In the genomic region with DNA sequence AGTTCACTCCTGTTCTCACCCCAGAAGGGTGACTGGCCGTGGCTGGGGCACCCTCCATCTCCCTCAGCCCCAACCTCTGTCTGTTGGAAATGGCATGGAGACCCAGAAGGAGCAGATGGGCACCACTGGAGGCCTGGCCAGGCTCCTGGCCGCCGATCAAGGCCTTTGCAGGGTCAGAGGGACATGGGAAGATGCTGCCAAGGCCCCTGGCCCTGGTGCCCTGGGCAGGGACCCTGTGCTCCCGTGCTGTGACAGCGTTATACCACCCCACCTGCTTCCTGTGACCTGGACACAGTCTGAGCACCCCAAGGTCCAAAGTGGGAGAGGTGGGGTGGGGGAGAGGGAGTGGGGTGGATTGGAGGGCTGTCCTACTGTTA, we compare ENCODE assay signal across 20 cellular contexts. TPM values are rescaled to one million over a fixed set of nuclear protein-coding genes. Genes with fewer than 3 reads are reported as not detected.
A peak's percentile ranks its signal among the peaks of the same experiment; 100 is the strongest.
DNase-seq lines count a peak whose midpoint lies in the region; ATAC-seq, FAIRE-seq and TF ChIP-seq lines count a peak whose summit lies in the region.
"Had no signal": no experiment of that assay in that cellular context is flagged by ENCODE, and none has a peak within 500 bp of the region (broad histone marks: within the 10 kb centered on the region; RNA-seq: fewer than 3 reads in every experiment).

No MANE protein-coding gene starts in this region.

- H3K18ac ChIP-seq in H1 (ENCODE audit: extremely low read depth, low read length): no peak overlapping the region

- H3F3A ChIP-seq in PC-3 (ENCODE audit: low read length, unreplicated experiment): no peaks in the 10 kb centered on the region

- no peaks in the 10 kb centered on the region for H3K9me3 ChIP-seq in heart left ventricle
- H3K9me3 ChIP-seq in PC-3 (ENCODE audit: low read length): no peaks in the 10 kb centered on the region
- no peaks in the 10 kb centered on the region for H3K9me3 ChIP-seq in H1 (ENCODE audit: insufficient read depth in 2 of 2, low read depth in 1 of 2, low read length in 1 of 2)
- H3K9me3 ChIP-seq in stomach: no peaks in the 10 kb centered on the region
- H3K9me3 ChIP-seq: SJCRH30 had no signal

- H3K23ac ChIP-seq in H1 (ENCODE audit: insufficient read length): no peak overlapping the region

- CTCF ChIA-PET in PC-3 (lab: Charles Lee): no interaction called here
- CTCF ChIA-PET in H1 (lab: Charles Lee; ENCODE audit: partially characterized antibody): interaction anchor here (1.3 to 9.1 kb wide), 4 partner anchors 12 to 27 kb away, joined by 6 to 70 read pairs (median 9); no protein-coding TSS in a partner anchor

- FAIRE-seq in H1 (lab: Jason Lieb, UNC) (no peak), GM19239 (lab: Jason Lieb, UNC) (no peak)
- FAIRE-seq: G401.6, HepG2, kidney had no signal

- H3K4me2 ChIP-seq in PC-3 (ENCODE audit: low read length): peak overlapping the region; percentile 99
- no peak overlapping the region for H3K4me2 ChIP-seq in H1 (ENCODE audit: insufficient read depth in 1 of 2, low read depth in 2 of 2, low read length in 2 of 2)
- H3K4me2 ChIP-seq: hepatocyte had no signal

- no peak overlapping the region for H3K56ac ChIP-seq in H1 (replicated peaks; ENCODE audit: insufficient read length, low read depth, low read length)

- H2AFZ ChIP-seq in PC-3 (ENCODE audit: low read length): no peak overlapping the region
- no peak overlapping the region for H2AFZ ChIP-seq in H1 (ENCODE audit: low read length)
- H2AFZ ChIP-seq: hepatocyte had no signal

- no peak overlapping the region for H3K14ac ChIP-seq in H1 (ENCODE audit: insufficient read length)

- no peak overlapping the region for H2AK5ac ChIP-seq in H1 (ENCODE audit: low read depth, low read length)

- peaks cover 19% of the 10 kb centered on the region for H3K79me1 ChIP-seq in H1 (ENCODE audit: low read depth, low read length)

- H3K27ac ChIP-seq in heart left ventricle (peak overlapping the region in 5 of 12 donors; percentile 7 to 40 (median 29)), PC-3 (ENCODE audit: low read length) (no peak overlapping the region), H1 (ENCODE audit: low read depth, low read length) (no peak overlapping the region), stomach (peak overlapping the region in 4 of 5 donors; percentile 67 to 93 (median 90))
- H3K27ac ChIP-seq: hepatocyte, SJCRH30 had no signal

- no peak for TF ChIP-seq CTCF in heart left ventricle (IDR thresholded peaks at IDR 0.05)
- no peak for TF ChIP-seq CTCF in PC-3 (conservative IDR thresholded peaks at IDR 0.05; ENCODE audit: low read depth, low read length)
- no peak for TF ChIP-seq CTCF in H1 (IDR thresholded peaks at IDR 0.05; ENCODE audit: control extremely low read depth in 1 of 3, insufficient read depth in 1 of 3, low read depth in 1 of 3, low read length in 3 of 3)
- no peak for TF ChIP-seq CTCF in stomach (IDR thresholded peaks at IDR 0.05)

- H2BK15ac ChIP-seq in H1 (ENCODE audit: low read length): no peak overlapping the region

- H2BK20ac ChIP-seq in H1 (ENCODE audit: low read length): no peak overlapping the region

- H3K27me3 ChIP-seq in heart left ventricle: no peaks in the 10 kb centered on the region
- no peaks in the 10 kb centered on the region for H3K27me3 ChIP-seq in PC-3 (ENCODE audit: low read length)
- H3K27me3 ChIP-seq in H1 (replicated peaks in 1 of 4; ENCODE audit: control insufficient read depth in 3 of 4, extremely low read depth in 1 of 4, insufficient read depth in 3 of 4, low read length in 3 of 4): no peaks in the 10 kb centered on the region; a peak in 2 of 7 replicates
- H3K27me3 ChIP-seq in stomach: no peaks in the 10 kb centered on the region
- H3K27me3 ChIP-seq: hepatocyte, SJCRH30 had no signal

- intact Hi-C loops in Right ventricle myocardium inferior (cut with DNase I) (no loop called here), heart left ventricle (cut with DNase I) (loop anchor here in 1 of 10 donors (5.0 kb wide), 1 partner anchor 41 kb away; no protein-coding TSS in a partner anchor), PC-3 (cut with micrococcal nuclease) (no loop called here), stomach (cut with DNase I; ENCODE audit: low total_unique reads) (no loop called here)

- H4K5ac ChIP-seq in H1 (ENCODE audit: insufficient read length, low read depth, low read length): no peak overlapping the region

- H2BK12ac ChIP-seq in H1 (ENCODE audit: low read depth, low read length): no peak overlapping the region

- H3K9ac ChIP-seq in PC-3 (ENCODE audit: low read length) (no peak overlapping the region), H1 (replicated peaks in 1 of 4; ENCODE audit: extremely low read depth in 1 of 4, low read depth in 3 of 4, low read length in 3 of 4) (no peak overlapping the region)

- WGBS in heart left ventricle, 4 donors: 68 to 85% (median 73%) methylated on average over 5 of the region's 5 CpGs
- WGBS in H1 (ENCODE audit: extremely low coverage in 1 of 2, insufficient coverage in 1 of 2, insufficient read length in 1 of 2, insufficient replicate concordance in 2 of 2, low coverage in 1 of 2, low lambda C conversion rate in 2 of 2, missing lambda C conversion rate in 1 of 2), 2 experiments: 92% methylated on average over 5 of the region's 5 CpGs; no CpG with 5 or more reads in 1 of the 2 experiments
- 68 to 82% (median 71%) methylated on average over 5 of the region's 5 CpGs; no CpG with 5 or more reads in 1 of the 5 donors for WGBS in stomach, 5 donors

- H4K91ac ChIP-seq in H1 (replicated peaks; ENCODE audit: insufficient read length, low read length): no peak overlapping the region

- H3K79me2 ChIP-seq in PC-3 (ENCODE audit: low read length) (peaks cover 85% of the 10 kb centered on the region), H1 (ENCODE audit: control insufficient read depth in 1 of 2, insufficient read depth in 2 of 2, low read length in 2 of 2) (peaks cover 0 to 31% of the 10 kb centered on the region in 2 experiments; a peak in 2 of 4 replicates)

- POLR2A ChIA-PET in PC-3 (lab: Charles Lee; ENCODE audit: unreplicated experiment) (no interaction called here), H1 (lab: Charles Lee; ENCODE audit: partially characterized antibody) (interaction anchor here (1.1 to 6.6 kb wide), 3 partner anchors 12 to 27 kb away, joined by 3 to 71 read pairs (median 6); no protein-coding TSS in a partner anchor)

- H3K4me1 ChIP-seq in heart left ventricle (peaks cover 26 to 96% (median 86%) of the 10 kb centered on the region in 12 donors), PC-3 (ENCODE audit: insufficient read depth, low read length) (peaks cover 48% of the 10 kb centered on the region), H1 (replicated peaks in 1 of 4; ENCODE audit: control insufficient read depth in 3 of 4, insufficient read depth in 4 of 4, low read length in 3 of 4) (peaks cover 0 to 46% (median 35%) of the 10 kb centered on the region in 4 experiments; a peak in 6 of 7 replicates), stomach (peaks cover 93 to 98% (median 96%) of the 10 kb centered on the region in 4 donors)

- peaks cover 57% of the 10 kb centered on the region for H4K20me1 ChIP-seq in PC-3 (ENCODE audit: low read length)
- H4K20me1 ChIP-seq in H1 (replicated peaks in 1 of 2; ENCODE audit: control insufficient read depth in 1 of 2, insufficient read depth in 2 of 2, low read length in 2 of 2): peaks cover 4 to 43% of the 10 kb centered on the region in 2 experiments

- TF ChIP-seq POLR2A in heart left ventricle (IDR thresholded peaks at IDR 0.05): no peak
- TF ChIP-seq POLR2A in H1 (IDR thresholded peaks at IDR 0.05; ENCODE audit: control extremely low read depth in 1 of 2, low read depth in 2 of 2, low read length in 2 of 2): no peak
- no peak for TF ChIP-seq POLR2A in stomach (IDR thresholded peaks at IDR 0.05)

- TF ChIP-seq EP300 in H1 (IDR thresholded peaks at IDR 0.05; ENCODE audit: borderline replicate concordance in 1 of 2, low read depth in 2 of 2, low read length in 2 of 2): no peak
- no peak for TF ChIP-seq EP300 in stomach (IDR thresholded peaks at IDR 0.05)

- H4K8ac ChIP-seq in H1 (ENCODE audit: extremely low read depth, insufficient read depth, low read length): no peak overlapping the region

- no peaks in the 10 kb centered on the region for H3K9me2 ChIP-seq in PC-3 (replicated peaks; ENCODE audit: low read length)

- 0 out of 2 replicates have a peak overlapping the region, but pooled peaks have one; percentile 21 for H2BK5ac ChIP-seq in H1 (ENCODE audit: low read depth, low read length)

- peaks cover 0 to 15% (median 7%) of the 10 kb centered on the region in 9 donors for H3K36me3 ChIP-seq in heart left ventricle
- peaks cover 24% of the 10 kb centered on the region; the same call in 1 of the 2 replicates for H3K36me3 ChIP-seq in PC-3 (ENCODE audit: low read depth, low read length)
- peaks cover 0 to 4% (median 0%) of the 10 kb centered on the region in 4 experiments; a peak in 1 of 8 replicates for H3K36me3 ChIP-seq in H1 (ENCODE audit: control insufficient read depth in 2 of 4, insufficient read depth in 4 of 4, low read length in 3 of 4)
- peaks cover 3 to 21% (median 15%) of the 10 kb centered on the region in 4 donors for H3K36me3 ChIP-seq in stomach

- H3K4me3 ChIP-seq in heart left ventricle: no peak overlapping the region
- H3K4me3 ChIP-seq in PC-3 (ENCODE audit: low read length): no peak overlapping the region
- no peak overlapping the region for H3K4me3 ChIP-seq in H1 (ENCODE audit: extremely low read depth in 1 of 4, insufficient read depth in 2 of 4, low read depth in 3 of 4, low read length in 4 of 4)
- H3K4me3 ChIP-seq in stomach: peak overlapping the region in 2 of 4 donors; percentile 6 to 65
- H3K4me3 ChIP-seq: hepatocyte, SJCRH30 had no signal

- H2BK120ac ChIP-seq in H1 (replicated peaks; ENCODE audit: low read depth, low read length): no peak overlapping the region

- H3K4ac ChIP-seq in H1 (replicated peaks; ENCODE audit: insufficient read length, low read depth, low read length): no peak overlapping the region

- peaks cover 8% of the 10 kb centered on the region; the same call in 1 of the 2 replicates for H3K23me2 ChIP-seq in H1 (ENCODE audit: low read depth, low read length)

- no peak for TF ChIP-seq RAD21 in H1 (IDR thresholded peaks at IDR 0.05 in 1 of 2, conservative IDR thresholded peaks at IDR 0.05 in 1 of 2; ENCODE audit: low read depth in 2 of 2, low read length in 2 of 2)

- BruUV-seq in PC-3 (replicated peaks; lab: Mats Ljungman, UMichigan): no TSS peak

- DNase-seq in Right ventricle myocardium inferior (ENCODE audit: missing footprints) (peak; percentile 35), heart left ventricle (no peak), PC-3 (no peak), H1 (ENCODE audit: low read depth in 1 of 2, low spot score in 2 of 2) (no peak), stomach (no peak), GM19239 (ENCODE audit: insufficient read length, low spot score) (no peak)
- no peak for DNase-seq in activated CD8-positive, alpha-beta memory T cell treated with anti-CD3 and anti-CD28 coated beads for 24 hours
- DNase-seq: activated CD4-positive, alpha-beta T cell treated with anti-CD3 and anti-CD28 coated beads for 36 hours; activated T-cell treated with anti-CD3 and anti-CD28 coated beads, Interleukin-2, amount 50 U/mL, for 1 hour; effector memory CD4-positive, alpha-beta T cell; kidney; MM.1S; NCI-H187 treated with DMSO at 0.1 percent for 48 hours; NCI-H446 treated with DMSO at 0.1 percent for 48 hours; retina; SJCRH30 had no signal

- ATAC-seq in Right ventricle myocardium inferior (no peak), heart left ventricle (no peak), PC-3 (no peak), GM19467 (IDR thresholded peaks at IDR 0.05; ENCODE audit: unreplicated experiment) (no peak)
- ATAC-seq: activated CD4-positive, alpha-beta T cell treated with anti-CD3 and anti-CD28 coated beads for 36 hours; HepG2 had no signal

RNA-seq across cellular contexts. Expression of a gene that starts 3.5 kb away (rescaled TPM):
- total RNA-seq in Right ventricle myocardium inferior: 31.1 TPM
- 10 to 100 TPM; 26.0 to 58.9 (median 28.8) TPM for total RNA-seq in heart left ventricle
- polyA plus RNA-seq in heart left ventricle: 10 to 100 TPM; 27.3 to 32.5 TPM
- 132 and 161 TPM in 2 replicates for total RNA-seq in PC-3 (2014; rRNA removed)
- 54.0 and 59.5 TPM in 2 replicates for total RNA-seq in H1 (2021; fragmentation: NEBNext Ultra II Directional; extraction: Animal tissue kit (Norgen Biotek cat#: 25700))
- 29.1 and 42.3 TPM in 2 replicates for polyA plus RNA-seq in H1 (2011; rRNA removed)
- polyA plus RNA-seq in H1 (2011; cell fraction: cytosol; rRNA removed): 28.5 TPM
- 143 TPM for polyA plus RNA-seq in H1 (2011; cell fraction: nucleus; rRNA removed)
- polyA plus RNA-seq in H1 (2012, experiment 1 of 2): 27.3 to 49.9 TPM (median 47.0 TPM) in 4 replicates
- polyA plus RNA-seq in H1 (2012, experiment 2 of 2): 33.6 TPM
- 36.0 TPM for polyA plus RNA-seq in H1 (2013, experiment 1 of 2)
- polyA plus RNA-seq in H1 (2013, experiment 2 of 2): 32.6 TPM
- polyA minus RNA-seq in H1 (2011; rRNA and poly(A)+ RNA removed): 12.8 and 15.1 TPM in 2 replicates
- 22.1 TPM for polyA minus RNA-seq in H1 (2011; cell fraction: cytosol; rRNA and poly(A)+ RNA removed)
- polyA minus RNA-seq in H1 (2011; cell fraction: nucleus; rRNA and poly(A)+ RNA removed): 27.8 TPM
- total RNA-seq in stomach: 100 to 1,000 TPM in 4 of 5 donors, 10 to 100 TPM in 1; 45.9 to 385 (median 184) TPM
- 100 to 1,000 TPM in 1 of 3 donors, 10 to 100 TPM in 2; 74.7 to 113 (median 90.3) TPM for polyA plus RNA-seq in stomach

RNA-seq across cellular contexts. Expression of a gene that starts 31.1 kb away (rescaled TPM):
- total RNA-seq in Right ventricle myocardium inferior (191 TPM), heart left ventricle (100 to 1,000 TPM in 8 of 9 donors, 10 to 100 TPM in 1; 78.9 to 247 (median 160) TPM), PC-3 (2014; rRNA removed) (7.9 and 8.8 TPM in 2 replicates), stomach (10 to 100 TPM in 1 of 5 donors, 1 to 10 TPM in 3, not detected in 1; 7.0 to 59.4 (median 7.6) TPM)
- polyA plus RNA-seq in heart left ventricle (100 to 1,000 TPM in 1 of 2 donors, 10 to 100 TPM in 1; 64.7 to 258 TPM), H1 (2011; rRNA removed) (7.1 and 9.4 TPM in 2 replicates), stomach (10 to 100 TPM; 12.3 to 16.7 (median 14.5) TPM)
- 7.9 and 8.9 TPM in 2 replicates for total RNA-seq in H1 (2021; fragmentation: NEBNext Ultra II Directional; extraction: Animal tissue kit (Norgen Biotek cat#: 25700))
- polyA plus RNA-seq in H1 (2011; cell fraction: cytosol; rRNA removed): 12.8 TPM
- 43.4 TPM for polyA plus RNA-seq in H1 (2011; cell fraction: nucleus; rRNA removed)
- polyA plus RNA-seq in H1 (2012, experiment 1 of 2): 8.2 to 15.0 TPM (median 11.8 TPM) in 4 replicates
- polyA plus RNA-seq in H1 (2012, experiment 2 of 2): 9.8 TPM
- polyA plus RNA-seq in H1 (2013, experiment 1 of 2): 6.2 TPM
- polyA plus RNA-seq in H1 (2013, experiment 2 of 2): 5.8 TPM
- polyA minus RNA-seq in H1 (2011; rRNA and poly(A)+ RNA removed): 3.2 and 7.1 TPM in 2 replicates
- 2.6 TPM for polyA minus RNA-seq in H1 (2011; cell fraction: cytosol; rRNA and poly(A)+ RNA removed)
- 11.0 TPM for polyA minus RNA-seq in H1 (2011; cell fraction: nucleus; rRNA and poly(A)+ RNA removed)

Comparison
In these comparisons a context has a peak if more than half of its experiments do, and no peak if none do; other contexts are left out.
1. H3K27ac ChIP-seq: peak in stomach (4 of 5); none in PC-3 (single experiment) and H1 (single experiment).